Comparison of ENCODE assay signal across 17 cellular contexts in genomic region chr10:121027390-121027789, GRCh38.
DNase-seq lines count a peak whose midpoint lies in the region; ATAC-seq, FAIRE-seq and TF ChIP-seq lines count a peak whose summit lies in the region.
"Had no signal": no experiment of that assay in that cellular context is flagged by ENCODE, and none has a peak within 500 bp of the region (broad histone marks: within the 10 kb centered on the region; RNA-seq: fewer than 3 reads in every experiment).

No MANE protein-coding gene starts in this region.

- no peak for ATAC-seq in HG03196 (IDR thresholded peaks at IDR 0.05; ENCODE audit: unreplicated experiment)
- ATAC-seq: PC-3 had no signal

- no peak overlapping the region for H3K4ac ChIP-seq in H1 (replicated peaks; ENCODE audit: insufficient read length, low read depth, low read length)

- no peaks in the 10 kb centered on the region for H3K79me1 ChIP-seq in H1 (ENCODE audit: low read depth, low read length)

- no peak overlapping the region for H3K4me2 ChIP-seq in H1 (ENCODE audit: insufficient read depth in 1 of 2, low read depth in 2 of 2, low read length in 2 of 2)

- no peak overlapping the region for H4K8ac ChIP-seq in H1 (ENCODE audit: extremely low read depth, insufficient read depth, low read length)

- no peaks in the 10 kb centered on the region for H4K20me1 ChIP-seq in H1 (replicated peaks in 1 of 2; ENCODE audit: control insufficient read depth in 1 of 2, insufficient read depth in 2 of 2, low read length in 2 of 2)

- no peak overlapping the region for H2BK20ac ChIP-seq in H1 (ENCODE audit: low read length)

- H4K5ac ChIP-seq in H1 (ENCODE audit: insufficient read length, low read depth, low read length), result no peak overlapping the region

- CTCF ChIA-PET in HEK293 (lab: Yijun Ruan, JAX), result interaction anchor here (0.6 kb wide), 1 partner anchor 291 kb away, joined by 4 read pairs; no protein-coding TSS in a partner anchor
- CTCF ChIA-PET in H1 (lab: Charles Lee; ENCODE audit: partially characterized antibody), result interaction anchor here (0.9 kb wide), 2 partner anchors 9 to 32 kb away, joined by 3 to 4 read pairs; no protein-coding TSS in a partner anchor

- 100% methylated on average over 4 of the region's 4 CpGs; no CpG with 5 or more reads in 1 of the 2 experiments for WGBS in H1 (ENCODE audit: extremely low coverage in 1 of 2, insufficient coverage in 1 of 2, insufficient read length in 1 of 2, insufficient replicate concordance in 2 of 2, low coverage in 1 of 2, low lambda C conversion rate in 2 of 2, missing lambda C conversion rate in 1 of 2), 2 experiments
- 59% methylated on average over 4 of the region's 4 CpGs for WGBS in prostate gland

- POLR2A ChIA-PET in HEK293 (lab: Yijun Ruan, JAX), result no interaction called here
- POLR2A ChIA-PET in H1 (lab: Charles Lee; ENCODE audit: partially characterized antibody), result interaction anchor here (1.3 kb wide), 1 partner anchor 61 kb away, joined by 3 read pairs; no protein-coding TSS in a partner anchor

- H3K36me3 ChIP-seq in HEK293 (ENCODE audit: control insufficient read depth in 2 of 2, insufficient read depth in 1 of 2, low read length in 2 of 2) (no peaks in the 10 kb centered on the region), H1 (ENCODE audit: control insufficient read depth in 2 of 4, insufficient read depth in 4 of 4, low read length in 3 of 4) (no peaks in the 10 kb centered on the region), rectal smooth muscle tissue (ENCODE audit: control insufficient read depth, insufficient read depth, low read length) (no peaks in the 10 kb centered on the region), prostate gland (no peaks in the 10 kb centered on the region)

- H2AFZ ChIP-seq in H1 (ENCODE audit: low read length), result no peak overlapping the region

- H2BK120ac ChIP-seq in H1 (replicated peaks; ENCODE audit: low read depth, low read length), result peak overlapping the region; percentile 39

- no peak overlapping the region for H3K9ac ChIP-seq in H1 (replicated peaks in 1 of 4; ENCODE audit: extremely low read depth in 1 of 4, low read depth in 3 of 4, low read length in 3 of 4)
- H3K9ac ChIP-seq in rectal smooth muscle tissue (ENCODE audit: low read length), result no peak overlapping the region

- no peak overlapping the region for H2BK5ac ChIP-seq in H1 (ENCODE audit: low read depth, low read length)

- no peak for TF ChIP-seq CTCF in HEK293 (tag by site-specific recombination; IDR thresholded peaks at IDR 0.05)
- no peak for TF ChIP-seq CTCF in H1 (IDR thresholded peaks at IDR 0.05; ENCODE audit: control extremely low read depth in 1 of 3, insufficient read depth in 1 of 3, low read depth in 1 of 3, low read length in 3 of 3)
- no peak for TF ChIP-seq CTCF in dorsolateral prefrontal cortex (IDR thresholded peaks at IDR 0.05 in 54 of 56, conservative IDR thresholded peaks at IDR 0.05 in 2 of 56; ENCODE audit: low read depth in 1 of 56, partially characterized antibody in 56 of 56)
- TF ChIP-seq CTCF in prostate gland (IDR thresholded peaks at IDR 0.05), result no peak

- no peak overlapping the region for H3K27ac ChIP-seq in HEK293 (ENCODE audit: extremely low read depth, low read depth, low read length)
- no peak overlapping the region for H3K27ac ChIP-seq in H1 (ENCODE audit: low read depth, low read length)
- H3K27ac ChIP-seq in rectal smooth muscle tissue (ENCODE audit: low read depth, low read length), result peak overlapping the region; percentile 42
- no peak overlapping the region for H3K27ac ChIP-seq in dorsolateral prefrontal cortex
- no peak overlapping the region for H3K27ac ChIP-seq in prostate gland
- H3K27ac ChIP-seq: RWPE1 had no signal

- no peak overlapping the region for H3K18ac ChIP-seq in H1 (ENCODE audit: extremely low read depth, low read length)

- H3K4me1 ChIP-seq in HEK293 (ENCODE audit: control insufficient read depth, insufficient read depth, low read length) (no peaks in the 10 kb centered on the region), H1 (replicated peaks in 1 of 4; ENCODE audit: control insufficient read depth in 3 of 4, insufficient read depth in 4 of 4, low read length in 3 of 4) (no peaks in the 10 kb centered on the region), rectal smooth muscle tissue (ENCODE audit: control insufficient read depth, insufficient read depth, low read length) (peaks cover 5% of the 10 kb centered on the region), prostate gland (replicated peaks) (no peaks in the 10 kb centered on the region)

- no peaks in the 10 kb centered on the region for H3K79me2 ChIP-seq in H1 (ENCODE audit: control insufficient read depth in 1 of 2, insufficient read depth in 2 of 2, low read length in 2 of 2)

- intact Hi-C loops in dorsolateral prefrontal cortex (cut with DNase I) (no loop called here), prostate gland (cut with DNase I) (no loop called here)

- H3K23ac ChIP-seq in H1 (ENCODE audit: insufficient read length), result no peak overlapping the region

- no peak overlapping the region for H3K56ac ChIP-seq in H1 (replicated peaks; ENCODE audit: insufficient read length, low read depth, low read length)

- no peaks in the 10 kb centered on the region; the same call in 1 of the 2 replicates for H3K23me2 ChIP-seq in H1 (ENCODE audit: low read depth, low read length)

- H3K27me3 ChIP-seq in H1 (replicated peaks in 1 of 4; ENCODE audit: control insufficient read depth in 3 of 4, extremely low read depth in 1 of 4, insufficient read depth in 3 of 4, low read length in 3 of 4) (no peaks in the 10 kb centered on the region), rectal smooth muscle tissue (ENCODE audit: control insufficient read depth, insufficient read depth, low read length) (no peaks in the 10 kb centered on the region), dorsolateral prefrontal cortex (no peaks in the 10 kb centered on the region), prostate gland (replicated peaks; ENCODE audit: insufficient read depth) (no peaks in the 10 kb centered on the region)

- peak; percentile 61 to 88 for DNase-seq in NCI-H524 (lab: John Stamatoyannopoulos, UW)
- DNase-seq in H1 (ENCODE audit: low read depth in 1 of 2, low spot score in 2 of 2), result no peak
- no peak for DNase-seq in dorsolateral prefrontal cortex
- no peak for DNase-seq in prostate gland (ENCODE audit: low spot score)
- DNase-seq: CD4-positive, CD25-positive, alpha-beta regulatory T cell; DND-41; HCEC 1CT; KBM-7; NCI-H1436; NCI-H2029 treated with DMSO at 0.1 percent for 48 hours; NCI-H2227 treated with DMSO at 0.1 percent for 48 hours; PC-3 had no signal

- no peak for TF ChIP-seq EP300 in H1 (IDR thresholded peaks at IDR 0.05; ENCODE audit: borderline replicate concordance in 1 of 2, low read depth in 2 of 2, low read length in 2 of 2)

- H3K4me3 ChIP-seq in HEK293 (ENCODE audit: low read depth, low read length) (no peak overlapping the region), H1 (ENCODE audit: extremely low read depth in 1 of 4, insufficient read depth in 2 of 4, low read depth in 3 of 4, low read length in 4 of 4) (no peak overlapping the region), rectal smooth muscle tissue (ENCODE audit: low read length) (no peak overlapping the region), dorsolateral prefrontal cortex (no peak overlapping the region), prostate gland (no peak overlapping the region)

- H3K9me3 ChIP-seq in HEK293 (ENCODE audit: control insufficient read depth, insufficient read depth, low read depth, low read length) (no peaks in the 10 kb centered on the region; the same call in 1 of the 2 replicates), H1 (ENCODE audit: insufficient read depth in 2 of 2, low read depth in 1 of 2, low read length in 1 of 2) (no peaks in the 10 kb centered on the region), prostate gland (no peaks in the 10 kb centered on the region)

- TF ChIP-seq RAD21 in H1 (IDR thresholded peaks at IDR 0.05 in 1 of 2, conservative IDR thresholded peaks at IDR 0.05 in 1 of 2; ENCODE audit: low read depth in 2 of 2, low read length in 2 of 2), result no peak

- TF ChIP-seq POLR2A in H1 (IDR thresholded peaks at IDR 0.05; ENCODE audit: control extremely low read depth in 1 of 2, low read depth in 2 of 2, low read length in 2 of 2) (no peak), prostate gland (IDR thresholded peaks at IDR 0.05) (no peak)

- H2BK12ac ChIP-seq in H1 (ENCODE audit: low read depth, low read length), result no peak overlapping the region

- no peak overlapping the region for H3K14ac ChIP-seq in H1 (ENCODE audit: insufficient read length)

- H2BK15ac ChIP-seq in H1 (ENCODE audit: low read length), result no peak overlapping the region

- FAIRE-seq in H1 (lab: Jason Lieb, UNC), result no peak
- FAIRE-seq: G401.6 had no signal

- no peak overlapping the region for H2AK5ac ChIP-seq in H1 (ENCODE audit: low read depth, low read length)

- no peak overlapping the region for H4K91ac ChIP-seq in H1 (replicated peaks; ENCODE audit: insufficient read length, low read length)

TF ChIP-seq in HEK293, 187 proteins besides CTCF, POLR2A, EP300 and RAD21:
- TF ChIP-seq TRIM28 (IDR thresholded peaks at IDR 0.05; ENCODE audit: borderline replicate concordance, low read length) (peak; percentile 56; the same call in 1 of the 2 replicates), ZNF169 (tag by site-specific recombination; IDR thresholded peaks at IDR 0.05) (no peak)
TF ChIP-seq in HEK293: peak in this region for 1.

TF ChIP-seq in H1, 55 proteins besides CTCF, POLR2A, EP300 and RAD21 (continues in another document):
- no peak for TF ChIP-seq MAFK (IDR thresholded peaks at IDR 0.05; ENCODE audit: low read depth, low read length)
- no peak for TF ChIP-seq SRF (IDR thresholded peaks at IDR 0.05; ENCODE audit: low read depth, low read length)
- TF ChIP-seq JUND (IDR thresholded peaks at IDR 0.05; ENCODE audit: low read length), result no peak
- TF ChIP-seq USF2 (IDR thresholded peaks at IDR 0.05; ENCODE audit: low read length), result no peak
- no peak for TF ChIP-seq E2F6 (IDR thresholded peaks at IDR 0.05)
- TF ChIP-seq PHF8 (conservative IDR thresholded peaks at IDR 0.05; ENCODE audit: low read depth, low read length), result no peak
- no peak for TF ChIP-seq SIN3A (conservative IDR thresholded peaks at IDR 0.05 in 1 of 2, IDR thresholded peaks at IDR 0.05 in 1 of 2; ENCODE audit: low read depth in 1 of 2, low read length in 2 of 2)
- TF ChIP-seq TAF1 (IDR thresholded peaks at IDR 0.05; ENCODE audit: low read depth, low read length), result no peak

Comparison
In these comparisons a context has a peak if more than half of its experiments do, and no peak if none do; other contexts are left out.
1. DNase-seq: peak in NCI-H524 (2 of 2); none in H1 (0 of 2), dorsolateral prefrontal cortex (0 of 10) and prostate gland (single experiment).